ENCODE assay signal across 25 cellular contexts in genomic region chr4:53529025-53529424, GRCh38.
"Had no signal": no experiment of that assay in that cellular context is flagged by ENCODE, and none has a peak within 500 bp of the region (broad histone marks: within the 10 kb centered on the region; RNA-seq: fewer than 3 reads in every experiment).

No MANE protein-coding gene starts in this region.

- DNase-seq: hippocampal formation; kidney; left colon; left lung; naive B cell; natural killer cell; nephron progenitor cell; occipital lobe; right lobe of liver; stimulated activated CD4-positive, alpha-beta T cell treated with anti-CD3 and anti-CD28 coated beads, Interleukin-1b, Interleukin-23, amount 100 ng/mL, for 48 hours; stimulated activated CD4-positive, alpha-beta T cell treated with anti-CD3 and anti-CD28 coated beads, Interleukin-2, amount 100 ng/mL, for 48 hours; stimulated activated CD4-positive, alpha-beta T cell treated with anti-CD3 and anti-CD28 coated beads, Interleukin-4, amount 100 ng/mL, for 4 hours; stimulated activated CD8-positive, alpha-beta memory T cell treated with anti-CD3 and anti-CD28 coated beads, Interleukin-4, amount 100 ng/mL, for 48 hours; stimulated activated naive CD4-positive, alpha-beta T cell treated with Interleukin-2 at 50 U/mL for 16 hours; stimulated activated naive CD8-positive, alpha-beta T cell treated with anti-CD3 and anti-CD28 coated beads, Interleukin-15, amount 100 ng/mL, for 72 hours; substantia nigra; upper lobe of left lung had no signal

- H2AFZ ChIP-seq: neural progenitor cell, parathyroid adenoma had no signal

- H3K4me3 ChIP-seq: left lung, lung, neural progenitor cell, right atrium auricular region, right lobe of liver, smooth muscle cell, tibial nerve, upper lobe of left lung had no signal

- H3K79me2 ChIP-seq: parathyroid adenoma had no signal

- FAIRE-seq: kidney had no signal

- H3K9ac ChIP-seq: neural progenitor cell, parathyroid adenoma had no signal

- H3K4me2 ChIP-seq: neural progenitor cell, smooth muscle cell had no signal

- H3K4me1 ChIP-seq: left lung, parathyroid adenoma, right atrium auricular region, right lobe of liver, tibial nerve had no signal

- H3K27ac ChIP-seq: left lung, neural progenitor cell, neutrophil, parathyroid adenoma, right atrium auricular region, right lobe of liver, tibial nerve, upper lobe of left lung had no signal

- H3K9me3 ChIP-seq: left lung, neutrophil, right atrium auricular region, right lobe of liver, tibial nerve, upper lobe of left lung had no signal

- ATAC-seq: left colon; left lung; natural killer cell; right lobe of liver; stimulated activated memory B cell treated with anti-CD40 and anti-IgM and Interleukin-4, amounts not matched to agents 10 μg/mL and 1 μg/mL and 100 μg/mL, for 72 hours; stimulated activated naive CD8-positive, alpha-beta T cell treated with anti-CD3 and anti-CD28 coated beads, Interleukin-15, amount 100 ng/mL, for 72 hours had no signal

- H3K36me3 ChIP-seq: left lung, neural progenitor cell, neutrophil, right atrium auricular region, right lobe of liver, tibial nerve, upper lobe of left lung had no signal

- H3K27me3 ChIP-seq: left lung, neural progenitor cell, neutrophil, right atrium auricular region, right lobe of liver, tibial nerve, upper lobe of left lung had no signal
